ENCODE assay signal across 17 cellular contexts in the genomic region with DNA sequence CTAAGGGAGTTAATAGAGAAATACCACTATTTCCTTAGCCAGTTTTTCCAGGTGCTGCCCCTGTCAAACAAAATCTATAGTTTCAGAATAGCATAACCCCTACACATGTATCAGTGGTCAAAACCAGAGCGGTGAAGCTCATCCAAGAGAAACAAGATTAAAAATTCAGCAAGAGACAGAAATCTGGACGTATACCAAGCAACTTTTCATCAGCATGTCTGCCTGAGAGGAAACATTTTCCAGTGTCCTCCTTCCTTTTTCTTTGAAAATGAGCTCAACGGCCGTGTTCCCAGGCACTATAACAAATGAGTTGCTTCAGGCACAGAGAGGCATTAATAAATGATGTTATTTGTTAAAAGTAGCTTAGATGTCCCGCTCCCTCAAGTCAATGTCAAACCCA.
A peak's percentile ranks its signal among the peaks of the same experiment; 100 is the strongest.
DNase-seq lines count a peak whose midpoint lies in the region; ATAC-seq, FAIRE-seq and TF ChIP-seq lines count a peak whose summit lies in the region.
"Had no signal": no experiment of that assay in that cellular context is flagged by ENCODE, and none has a peak within 500 bp of the region (broad histone marks: within the 10 kb centered on the region; RNA-seq: fewer than 3 reads in every experiment).

No MANE protein-coding gene starts in this region.

- no peak for ATAC-seq in HG02970 (IDR thresholded peaks at IDR 0.05; ENCODE audit: low FRiP score, unreplicated experiment)
- ATAC-seq in natural killer cell treated with Interleukin-12 subunit alpha and Interleukin-12 subunit beta and Interleukin-15 and Interleukin-18, amount 100 ng/mL, for 72 hours, result no peak
- ATAC-seq: left lobe of liver; naive thymus-derived CD4-positive, alpha-beta T cell; Panc1; stimulated activated naive B cell treated with anti-CD40 and anti-IgM and Interleukin-4, amounts not matched to agents 10 μg/mL and 1 μg/mL and 100 μg/mL, for 72 hours had no signal

- H3K36me3 ChIP-seq in iPS-20b (ENCODE audit: insufficient read depth, low read depth, low read length), result no peaks in the 10 kb centered on the region
- H3K36me3 ChIP-seq: sigmoid colon had no signal

- peaks cover under 1% of the 10 kb centered on the region for H3K27me3 Mint-ChIP-seq in brain
- H3K27me3 Mint-ChIP-seq in natural killer cell treated with Interleukin-12 subunit alpha and Interleukin-12 subunit beta and Interleukin-15 and Interleukin-18, amount 100 ng/mL, for 72 hours, result no peaks in the 10 kb centered on the region
- H3K27me3 Mint-ChIP-seq: dendritic cell treated with granulocyte-macrophage colony-stimulating factor and Interleukin-4, amounts not matched to agents 40 ng/mL and 50 ng/mL, for 4 days; stimulated activated naive B cell treated with anti-CD40 and anti-IgM and Interleukin-4, amounts not matched to agents 10 μg/mL and 1 μg/mL and 100 μg/mL, for 72 hours had no signal

- H3K27ac ChIP-seq in iPS-20b (ENCODE audit: low read length), result peak overlapping the region; percentile 13

- no peak overlapping the region for H3K9ac ChIP-seq in iPS-20b (ENCODE audit: low read depth, low read length)

- H3K9me3 Mint-ChIP-seq in brain, result no peaks in the 10 kb centered on the region
- no peaks in the 10 kb centered on the region for H3K9me3 Mint-ChIP-seq in natural killer cell treated with Interleukin-12 subunit alpha and Interleukin-12 subunit beta and Interleukin-15 and Interleukin-18, amount 100 ng/mL, for 72 hours
- H3K9me3 Mint-ChIP-seq: activated CD4-positive, alpha-beta memory T cell treated with anti-CD3 and anti-CD28 coated beads, Interleukin-2, amount 10 ng/mL, durations not matched to agents 7 days and 5 days; activated T-helper 1 cell treated with anti-CD3 and anti-CD28 coated beads, Interleukin-12 subunit alpha, Interleukin-12 subunit beta, Interleukin-2, Interleukin-4 antibody, amounts not matched to agents 30 ng/mL and 10 ng/mL and 1 ng/mL, durations not matched to agents 14 hours and 24 hours and 36 hours; dendritic cell treated with granulocyte-macrophage colony-stimulating factor and Interleukin-4, amounts not matched to agents 40 ng/mL and 50 ng/mL, for 4 days; stimulated activated naive B cell treated with anti-CD40 and anti-IgM and Interleukin-4, amounts not matched to agents 10 μg/mL and 1 μg/mL and 100 μg/mL, for 72 hours had no signal

- no peak for TF ChIP-seq CTCF in brain (conservative IDR thresholded peaks at IDR 0.05)

- H3K4me1 Mint-ChIP-seq in brain, result peaks cover 49% of the 10 kb centered on the region
- peaks cover 6% of the 10 kb centered on the region in 2 donors for H3K4me1 Mint-ChIP-seq in natural killer cell treated with Interleukin-12 subunit alpha and Interleukin-12 subunit beta and Interleukin-15 and Interleukin-18, amount 100 ng/mL, for 72 hours (ENCODE audit: low read depth in 2 of 2)
- H3K4me1 Mint-ChIP-seq: stimulated activated naive B cell treated with anti-CD40 and anti-IgM and Interleukin-4, amounts not matched to agents 10 μg/mL and 1 μg/mL and 100 μg/mL, for 72 hours had no signal

- H3K9me3 ChIP-seq in iPS-20b (ENCODE audit: insufficient read depth, low read depth, low read length), result no peaks in the 10 kb centered on the region
- H3K9me3 ChIP-seq: sigmoid colon had no signal

- no peak for TF ChIP-seq POLR2A in H54 (IDR thresholded peaks at IDR 0.05; ENCODE audit: low read depth, low read length)

- H3K4me1 ChIP-seq in iPS-20b (ENCODE audit: insufficient read depth, low read length), result peaks cover 21% of the 10 kb centered on the region

- DNase-seq in H54 (ENCODE audit: insufficient read length, low spot score), result no peak
- peak; percentile 24 for DNase-seq in retina
- DNase-seq in activated naive CD4-positive, alpha-beta T cell treated with anti-CD3 and anti-CD28 coated beads, Interleukin-2, amount 50 U/mL, for 16 hours, result no peak
- DNase-seq in natural killer cell treated with Interleukin-12 subunit alpha and Interleukin-12 subunit beta and Interleukin-15 and Interleukin-18, amount 100 ng/mL, for 72 hours (ENCODE audit: low spot score), result no peak
- DNase-seq in Kasumi-1 (lab: John Stamatoyannopoulos, UW), result no peak
- DNase-seq: activated CD4-positive, alpha-beta memory T cell treated with anti-CD3 and anti-CD28 coated beads, Interleukin-2, amount 10 ng/mL, durations not matched to agents 7 days and 5 days; MM.1S; naive thymus-derived CD4-positive, alpha-beta T cell; sigmoid colon; stimulated activated naive B cell treated with anti-CD40 and anti-IgM and Interleukin-4, amounts not matched to agents 10 μg/mL and 1 μg/mL and 100 μg/mL, for 72 hours had no signal

- no peak overlapping the region for H3K4me3 ChIP-seq in iPS-20b (ENCODE audit: low read length)
- H3K4me3 ChIP-seq: sigmoid colon had no signal

- H3K27ac Mint-ChIP-seq in brain, result peak overlapping the region; percentile 20 to 89 (median 81)
- no peak overlapping the region for H3K27ac Mint-ChIP-seq in natural killer cell treated with Interleukin-12 subunit alpha and Interleukin-12 subunit beta and Interleukin-15 and Interleukin-18, amount 100 ng/mL, for 72 hours
- H3K27ac Mint-ChIP-seq: dendritic cell treated with granulocyte-macrophage colony-stimulating factor and Interleukin-4, amounts not matched to agents 40 ng/mL and 50 ng/mL, for 4 days; stimulated activated naive B cell treated with anti-CD40 and anti-IgM and Interleukin-4, amounts not matched to agents 10 μg/mL and 1 μg/mL and 100 μg/mL, for 72 hours had no signal

- no peaks in the 10 kb centered on the region for H3K27me3 ChIP-seq in iPS-20b (ENCODE audit: insufficient read depth, low read length)
- H3K27me3 ChIP-seq: sigmoid colon had no signal

- H3K36me3 Mint-ChIP-seq in brain, result no peaks in the 10 kb centered on the region
- H3K36me3 Mint-ChIP-seq in natural killer cell treated with Interleukin-12 subunit alpha and Interleukin-12 subunit beta and Interleukin-15 and Interleukin-18, amount 100 ng/mL, for 72 hours, result no peaks in the 10 kb centered on the region
- H3K36me3 Mint-ChIP-seq: stimulated activated naive B cell treated with anti-CD40 and anti-IgM and Interleukin-4, amounts not matched to agents 10 μg/mL and 1 μg/mL and 100 μg/mL, for 72 hours had no signal

- H3K4me3 Mint-ChIP-seq in brain, result peak overlapping the region; percentile 7 to 75 (median 32)
- no peak overlapping the region for H3K4me3 Mint-ChIP-seq in natural killer cell treated with Interleukin-12 subunit alpha and Interleukin-12 subunit beta and Interleukin-15 and Interleukin-18, amount 100 ng/mL, for 72 hours
- H3K4me3 Mint-ChIP-seq: activated CD4-positive, alpha-beta memory T cell treated with anti-CD3 and anti-CD28 coated beads, Interleukin-2, amount 10 ng/mL, durations not matched to agents 7 days and 5 days; dendritic cell treated with granulocyte-macrophage colony-stimulating factor and Interleukin-4, amounts not matched to agents 40 ng/mL and 50 ng/mL, for 4 days; stimulated activated naive B cell treated with anti-CD40 and anti-IgM and Interleukin-4, amounts not matched to agents 10 μg/mL and 1 μg/mL and 100 μg/mL, for 72 hours had no signal

- peak; percentile 36 for FAIRE-seq in H54 (lab: Jason Lieb, UNC)

Comparison
In these comparisons a context has a peak if more than half of its experiments do, and no peak if none do; other contexts are left out.
1. H3K27ac Mint-ChIP-seq: peak in brain (5 of 5); none in natural killer cell treated with Interleukin-12 subunit alpha and Interleukin-12 subunit beta and Interleukin-15 and Interleukin-18, amount 100 ng/mL, for 72 hours (0 of 2).